Comparison of ENCODE assay signal across 8 cellular contexts in the genomic region with DNA sequence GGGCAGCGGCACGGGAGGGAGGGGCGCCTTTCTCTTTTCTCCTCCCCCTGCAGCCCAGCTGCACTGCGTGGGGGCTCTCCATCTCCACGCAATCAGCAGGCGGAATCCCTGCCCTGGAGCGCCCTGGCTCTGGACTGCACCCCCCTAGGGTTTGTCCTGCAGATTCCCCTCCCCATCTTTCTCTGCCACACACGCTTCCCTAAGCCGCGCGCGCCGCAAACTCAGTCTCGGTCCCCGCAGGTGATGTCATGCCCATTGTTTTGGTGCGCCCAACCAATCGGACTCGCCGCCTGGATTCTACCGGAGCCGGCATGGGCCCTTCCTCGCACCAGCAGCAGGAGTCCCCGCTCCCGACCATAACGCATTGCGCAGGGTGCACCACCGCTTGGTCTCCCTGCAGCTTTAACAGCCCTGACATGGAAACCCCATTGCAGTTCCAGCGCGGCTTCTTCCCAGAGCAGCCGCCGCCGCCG. TPM values are rescaled to one million over a fixed set of nuclear protein-coding genes. Genes with fewer than 3 reads are reported as not detected.
DNase-seq lines count a peak whose midpoint lies in the region; ATAC-seq and TF ChIP-seq lines count a peak whose summit lies in the region.

A gene (plus strand): TSS at position 347 of the 473 bp plus-strand sequence. CDS start 70 bp downstream, at position 417.

- peak within 1 kb of the TSS; percentile 63 for H3K4me3 Mint-ChIP-seq in activated naive CD8-positive, alpha-beta T cell treated with anti-CD3 and anti-CD28 coated beads, Interleukin-2, amount 50 U/mL, for 24 hours

- in situ Hi-C loops in GM13976 (cut with MboI; ENCODE audit: low sequenced_read_pairs, unreplicated experiment), result no loop called here

- DNase-seq in GM13976 (ENCODE audit: low spot score), result peak; percentile 73
- peak; percentile 54 for DNase-seq in NCI-H2107 (lab: John Stamatoyannopoulos, UW)
- DNase-seq in activated naive CD8-positive, alpha-beta T cell treated with anti-CD3 and anti-CD28 coated beads, Interleukin-2, amount 50 U/mL, for 24 hours, result peak; percentile 3
- peak; percentile 81 for DNase-seq in left cardiac atrium
- peak; percentile 78 to 99 (median 91) for DNase-seq in posterior cingulate gyrus
- DNase-seq in stimulated activated CD4-positive, alpha-beta T cell treated with anti-CD3 and anti-CD28 coated beads, Interleukin-2, amount 100 ng/mL, for 48 hours, result no peak
- no peak for DNase-seq in effector memory CD4-positive, alpha-beta T cell

- no peaks in the 10 kb centered on the region for H3K4me1 ChIP-seq in effector memory CD4-positive, alpha-beta T cell (ENCODE audit: control insufficient read depth, insufficient read depth, low read length, poor library complexity, severe bottlenecking)

- TF ChIP-seq CTCF in GM13976 (IDR thresholded peaks at IDR 0.05; ENCODE audit: borderline replicate concordance, control extremely low read depth, extremely low read depth, insufficient read depth, missing control alignments), result no peak

- peaks cover 3% of the 10 kb centered on the region for H3K9me3 Mint-ChIP-seq in activated naive CD8-positive, alpha-beta T cell treated with anti-CD3 and anti-CD28 coated beads, Interleukin-2, amount 50 U/mL, for 24 hours

- H3K36me3 Mint-ChIP-seq in activated naive CD8-positive, alpha-beta T cell treated with anti-CD3 and anti-CD28 coated beads, Interleukin-2, amount 50 U/mL, for 24 hours (ENCODE audit: low read depth), result no peaks in the 10 kb centered on the region

- H3K36me3 ChIP-seq in effector memory CD4-positive, alpha-beta T cell (ENCODE audit: control insufficient read depth, insufficient read depth, low read length), result no peaks in the 10 kb centered on the region

- H3K9me3 ChIP-seq in effector memory CD4-positive, alpha-beta T cell (ENCODE audit: control insufficient read depth, low read length), result no peaks in the 10 kb centered on the region

- H3K27ac ChIP-seq in effector memory CD4-positive, alpha-beta T cell (ENCODE audit: insufficient read depth, low read length, poor library complexity, severe bottlenecking), result no peak within 1 kb of the TSS

- H3K4me3 ChIP-seq in effector memory CD4-positive, alpha-beta T cell (ENCODE audit: insufficient read depth, low read depth, low read length, poor library complexity, severe bottlenecking), result no peak within 1 kb of the TSS

- H3K27ac Mint-ChIP-seq in activated naive CD8-positive, alpha-beta T cell treated with anti-CD3 and anti-CD28 coated beads, Interleukin-2, amount 50 U/mL, for 24 hours, result no peak within 1 kb of the TSS

- intact Hi-C loops in left cardiac atrium (cut with DNase I), result loop anchor here (2.0 to 10.0 kb wide), 2 partner anchors 83 to 89 kb away; no protein-coding TSS in a partner anchor
- intact Hi-C loops in posterior cingulate gyrus (cut with DNase I), result loop anchor here (2.0 kb wide), 1 partner anchor 87 kb away; no protein-coding TSS in a partner anchor

- H3K27me3 ChIP-seq in effector memory CD4-positive, alpha-beta T cell (replicated peaks; ENCODE audit: control insufficient read depth, insufficient read depth, low read length, poor library complexity, severe bottlenecking), result peaks cover 6% of the 10 kb centered on the region

- peaks cover 53% of the 10 kb centered on the region for H3K27me3 Mint-ChIP-seq in activated naive CD8-positive, alpha-beta T cell treated with anti-CD3 and anti-CD28 coated beads, Interleukin-2, amount 50 U/mL, for 24 hours

- ATAC-seq in HG02610 (IDR thresholded peaks at IDR 0.05; ENCODE audit: unreplicated experiment) (peak; percentile 55), left cardiac atrium (peak; percentile 94 to 96)
- no peak for ATAC-seq in activated naive CD8-positive, alpha-beta T cell treated with anti-CD3 and anti-CD28 coated beads, Interleukin-2, amount 50 U/mL, for 24 hours

- H3K4me1 Mint-ChIP-seq in activated naive CD8-positive, alpha-beta T cell treated with anti-CD3 and anti-CD28 coated beads, Interleukin-2, amount 50 U/mL, for 24 hours, result peaks cover 4% of the 10 kb centered on the region

RNA-seq across cellular contexts. Expression of the gene that starts here (rescaled TPM):
- 10 to 100 TPM; 16.8 to 17.0 TPM for total RNA-seq in left cardiac atrium

Comparison
In these comparisons a context has a peak if more than half of its experiments do, and no peak if none do; other contexts are left out.
1. DNase-seq: peak in GM13976 (single experiment), NCI-H2107 (single experiment), activated naive CD8-positive, alpha-beta T cell treated with anti-CD3 and anti-CD28 coated beads, Interleukin-2, amount 50 U/mL, for 24 hours (single experiment), left cardiac atrium (single experiment) and posterior cingulate gyrus (10 of 10); none in stimulated activated CD4-positive, alpha-beta T cell treated with anti-CD3 and anti-CD28 coated beads, Interleukin-2, amount 100 ng/mL, for 48 hours (0 of 2) and effector memory CD4-positive, alpha-beta T cell (0 of 3).